In genomic region chr17:27764589-27764988, GRCh38 we compare ENCODE assay signal across 34 cellular contexts. TPM values are rescaled to one million over a fixed set of nuclear protein-coding genes. Genes with fewer than 3 reads are reported as not detected.
"Had no signal": no experiment of that assay in that cellular context is flagged by ENCODE, and none has a peak within 500 bp of the region (broad histone marks: within the 10 kb centered on the region; RNA-seq: fewer than 3 reads in every experiment).

No MANE protein-coding gene starts in this region.

- H3K9me3 ChIP-seq: ascending aorta, Peyer's patch, SJSA1, SK-N-SH had no signal

- ATAC-seq: activated CD8-positive, alpha-beta T cell treated with anti-CD3 and anti-CD28 coated beads for 36 hours; activated T-cell treated with anti-CD3 and anti-CD28 coated beads, Interleukin-2, amount 50 U/mL, for 72 hours; activated T-helper 17 cell treated with anti-CD3 and anti-CD28 coated beads, Interleukin-2, amount 50 U/mL, for 72 hours; PC-3; T-cell; T-helper 17 cell had no signal

- H3K4me3 ChIP-seq: ascending aorta, cardiac muscle cell, Peyer's patch, SJSA1 had no signal

- H3K4me2 ChIP-seq: KMS-11, SK-N-SH had no signal

- DNase-seq: activated CD4-positive, alpha-beta T cell treated with anti-CD3 and anti-CD28 coated beads for 1 hour; activated CD4-positive, alpha-beta T cell treated with anti-CD3 and anti-CD28 coated beads for 48 hours; activated CD4-positive, CD25-positive, alpha-beta regulatory T cell; activated CD8-positive, alpha-beta T cell treated with anti-CD3 and anti-CD28 coated beads for 36 hours; activated effector memory CD4-positive, alpha-beta T cell treated with anti-CD3 and anti-CD28 coated beads, Interleukin-2, amount 50 U/mL, for 16 hours; activated naive CD4-positive, alpha-beta T cell treated with Interleukin-2 at 50 U/mL for 16 hours; activated naive CD8-positive, alpha-beta T cell treated with anti-CD3 and anti-CD28 coated beads, Interleukin-2, amount 10 ng/mL, durations not matched to agents 7 days and 5 days; activated T-cell treated with anti-CD3 and anti-CD28 coated beads, Interleukin-2, amount 50 U/mL, for 1 hour; activated T-cell treated with anti-CD3 and anti-CD28 coated beads, Interleukin-2, amount 50 U/mL, for 72 hours; NCI-H1092 treated with DMSO at 0.1 percent for 48 hours; NCI-H1417; NCI-H146; NCI-H1930; NCI-H2081 treated with DMSO at 0.1 percent for 48 hours; NCI-H226; NCI-H446 treated with DMSO at 0.1 percent for 48 hours; NCI-H524; NCI-H82; NK-92 treated with Interleukin-12 subunit alpha and Interleukin-12 subunit beta, amount 100 ng/mL, for 24 hours; PC-3; Peyer's patch; RPMI8226; SHP77 treated with DMSO at 0.1 percent for 48 hours; SK-N-SH; T-cell; T-helper 17 cell had no signal

- H3K9ac ChIP-seq: KMS-11, SK-N-SH had no signal

- H3K27me3 ChIP-seq: ascending aorta, cardiac muscle cell, Peyer's patch, SJSA1 had no signal

- H3K4me1 ChIP-seq: ascending aorta, Peyer's patch, SJSA1 had no signal

- H3K27ac ChIP-seq: ascending aorta, cardiac muscle cell, KMS-11, Peyer's patch, SJSA1, VCaP had no signal

- H3K36me3 ChIP-seq: ascending aorta, cardiac muscle cell, Peyer's patch, SJSA1 had no signal

RNA-seq across cellular contexts. Expression of gene NOS2, which starts 35.7 kb away (rescaled TPM):
- total RNA-seq: activated CD8-positive, alpha-beta T cell treated with anti-CD3 and anti-CD28 coated beads for 36 hours; activated T-helper 17 cell treated with anti-CD3 and anti-CD28 coated beads, Interleukin-2, amount 50 U/mL, for 72 hours; ascending aorta; LHCN-M2; M059J; PC-3; SJSA1 had no signal
- polyA plus RNA-seq: SK-N-SH had no signal
